11 cellular contexts compared by ENCODE assay signal in the genomic region with DNA sequence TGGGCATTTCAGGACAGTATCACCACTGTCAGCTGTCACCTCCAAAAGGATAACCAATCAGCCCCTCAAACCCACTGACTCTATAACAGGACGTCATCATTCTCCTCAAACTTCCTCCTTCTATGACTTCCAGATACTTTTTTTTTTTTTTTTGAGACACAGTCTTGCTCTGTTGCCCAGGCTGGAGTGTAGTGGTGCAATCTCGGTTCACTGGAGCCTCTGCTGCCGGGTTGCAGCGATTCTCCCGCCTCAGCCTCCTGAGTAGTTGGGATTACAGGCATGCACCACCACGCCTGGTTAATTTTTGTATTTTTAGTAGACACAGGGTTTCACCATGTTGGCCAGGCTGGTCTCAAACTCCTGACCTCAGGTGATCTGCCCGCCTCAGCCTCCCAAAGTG. TPM values are rescaled to one million over a fixed set of nuclear protein-coding genes. Genes with fewer than 3 reads are reported as not detected.
"Had no signal": no experiment of that assay in that cellular context is flagged by ENCODE, and none has a peak within 500 bp of the region (broad histone marks: within the 10 kb centered on the region; RNA-seq: fewer than 3 reads in every experiment).

No MANE protein-coding gene starts in this region.

RNA-seq across cellular contexts. Expression of gene CPVL, which starts 3.9 kb away (rescaled TPM):
- total RNA-seq: activated CD4-positive, alpha-beta memory T cell treated with anti-CD3 and anti-CD28 coated beads for 36 hours; activated CD4-positive, alpha-beta T cell treated with anti-CD3 and anti-CD28 coated beads for 36 hours; activated CD4-positive, alpha-beta T cell treated with anti-CD3 and anti-CD28 coated beads, Interleukin-2, amount 10 ng/mL, durations not matched to agents 24 days and 14 days; activated CD8-positive, alpha-beta T cell treated with anti-CD3 and anti-CD28 coated beads, Interleukin-2, amount 10 ng/mL, durations not matched to agents 7 days and 5 days; activated naive CD4-positive, alpha-beta T cell treated with anti-CD3 and anti-CD28 coated beads for 36 hours; activated naive CD8-positive, alpha-beta T cell treated with anti-CD3 and anti-CD28 coated beads for 36 hours; activated T-helper 1 cell treated with anti-CD3 and anti-CD28 coated beads, Interleukin-12 subunit alpha, Interleukin-12 subunit beta, Interleukin-2, Interleukin-4 antibody, amounts not matched to agents 30 ng/mL and 10 ng/mL and 1 ng/mL, durations not matched to agents 14 hours and 24 hours and 36 hours; activated T-helper 2 cell treated with anti-CD3 and anti-CD28 coated beads, Interferon-gamma antibody, Interleukin-2, Interleukin-4, amounts not matched to agents 10 μg/mL and 5 μg/mL and 100 μg/mL, durations not matched to agents 14 hours and 24 hours and 36 hours; endothelial cell of umbilical vein; fibroblast of villous mesenchyme had no signal
- polyA plus RNA-seq: fibroblast of lung had no signal

RNA-seq across cellular contexts. Expression of gene CHN2, which starts 52.2 kb away (rescaled TPM):
- total RNA-seq: activated naive CD4-positive, alpha-beta T cell treated with anti-CD3 and anti-CD28 coated beads for 36 hours; activated T-helper 1 cell treated with anti-CD3 and anti-CD28 coated beads, Interleukin-12 subunit alpha, Interleukin-12 subunit beta, Interleukin-2, Interleukin-4 antibody, amounts not matched to agents 30 ng/mL and 10 ng/mL and 1 ng/mL, durations not matched to agents 14 hours and 24 hours and 36 hours had no signal
